In genomic region chr5:152443935-152444334, GRCh38 we compare ENCODE assay signal across 35 cellular contexts. TPM values are rescaled to one million over a fixed set of nuclear protein-coding genes. Genes with fewer than 3 reads are reported as not detected.
"Had no signal": no experiment of that assay in that cellular context is flagged by ENCODE, and none has a peak within 500 bp of the region (broad histone marks: within the 10 kb centered on the region; RNA-seq: fewer than 3 reads in every experiment).

No MANE protein-coding gene starts in this region.

- H3K4me1 Mint-ChIP-seq: activated naive CD4-positive, alpha-beta T cell treated with anti-CD3 and anti-CD28 coated beads, Interleukin-2, amount 50 U/mL, for 24 hours; activated naive CD8-positive, alpha-beta T cell treated with anti-CD3 and anti-CD28 coated beads for 36 hours; activated naive CD8-positive, alpha-beta T cell treated with anti-CD3 and anti-CD28 coated beads, Interleukin-2, amount 50 U/mL, for 24 hours; activated T-helper 17 cell treated with anti-CD3 and anti-CD28 coated beads, Interleukin-2, amount 50 U/mL, for 72 hours had no signal

- H3K27me3 Mint-ChIP-seq: activated CD8-positive, alpha-beta T cell treated with anti-CD3 and anti-CD28 coated beads for 36 hours; activated naive CD8-positive, alpha-beta T cell treated with anti-CD3 and anti-CD28 coated beads for 36 hours had no signal

- ATAC-seq: activated CD8-positive, alpha-beta T cell treated with anti-CD3 and anti-CD28 coated beads for 36 hours; activated naive CD8-positive, alpha-beta T cell treated with anti-CD3 and anti-CD28 coated beads, Interleukin-2, amount 50 U/mL, for 24 hours; activated T-cell treated with anti-CD3 and anti-CD28 coated beads, Interleukin-2, amount 50 U/mL, for 4 hours; activated T-helper 17 cell treated with anti-CD3 and anti-CD28 coated beads, Interleukin-2, amount 50 U/mL, for 72 hours; body of pancreas; effector memory CD8-positive, alpha-beta T cell; gastroesophageal sphincter; heart left ventricle had no signal

- H3K9me3 Mint-ChIP-seq: activated CD8-positive, alpha-beta T cell treated with anti-CD3 and anti-CD28 coated beads for 36 hours; activated naive CD4-positive, alpha-beta T cell treated with anti-CD3 and anti-CD28 coated beads for 36 hours; activated naive CD4-positive, alpha-beta T cell treated with anti-CD3 and anti-CD28 coated beads, Interleukin-2, amount 50 U/mL, for 24 hours; activated naive CD8-positive, alpha-beta T cell treated with anti-CD3 and anti-CD28 coated beads for 36 hours; activated naive CD8-positive, alpha-beta T cell treated with anti-CD3 and anti-CD28 coated beads, Interleukin-2, amount 50 U/mL, for 24 hours; activated T-cell treated with anti-CD3 and anti-CD28 coated beads, Interleukin-2, amount 50 U/mL, for 4 hours; activated T-helper 17 cell treated with anti-CD3 and anti-CD28 coated beads, Interleukin-2, amount 50 U/mL, for 72 hours; effector memory CD8-positive, alpha-beta T cell had no signal

- H3K4me3 Mint-ChIP-seq: activated CD8-positive, alpha-beta T cell treated with anti-CD3 and anti-CD28 coated beads for 36 hours; activated naive CD4-positive, alpha-beta T cell treated with anti-CD3 and anti-CD28 coated beads for 36 hours; activated naive CD4-positive, alpha-beta T cell treated with anti-CD3 and anti-CD28 coated beads, Interleukin-2, amount 50 U/mL, for 24 hours; activated naive CD8-positive, alpha-beta T cell treated with anti-CD3 and anti-CD28 coated beads for 36 hours; activated naive CD8-positive, alpha-beta T cell treated with anti-CD3 and anti-CD28 coated beads, Interleukin-2, amount 50 U/mL, for 24 hours; activated T-cell treated with anti-CD3 and anti-CD28 coated beads, Interleukin-2, amount 50 U/mL, for 4 hours; activated T-helper 17 cell treated with anti-CD3 and anti-CD28 coated beads, Interleukin-2, amount 50 U/mL, for 72 hours; effector memory CD8-positive, alpha-beta T cell had no signal

- H3K27me3 ChIP-seq: adrenal gland, body of pancreas, esophagus squamous epithelium, gastroesophageal sphincter, heart left ventricle had no signal

- H3K4me3 ChIP-seq: adrenal gland, body of pancreas, esophagus squamous epithelium, gastroesophageal sphincter, heart left ventricle had no signal

- H3K27ac ChIP-seq: adrenal gland, body of pancreas, epithelial cell of prostate, esophagus squamous epithelium, gastroesophageal sphincter, heart left ventricle had no signal

- H3K36me3 Mint-ChIP-seq: activated naive CD4-positive, alpha-beta T cell treated with anti-CD3 and anti-CD28 coated beads, Interleukin-2, amount 50 U/mL, for 24 hours; activated naive CD8-positive, alpha-beta T cell treated with anti-CD3 and anti-CD28 coated beads for 36 hours had no signal

- DNase-seq: activated CD4-positive, alpha-beta T cell treated with anti-CD3 and anti-CD28 coated beads for 1 hour; activated CD4-positive, alpha-beta T cell treated with anti-CD3 and anti-CD28 coated beads for 48 hours; activated CD4-positive, alpha-beta T cell treated with anti-CD3 and anti-CD28 coated beads, Interleukin-2, amount 50 U/mL, for 1 hour; activated CD4-positive, alpha-beta T cell treated with anti-CD3 and anti-CD28 coated beads, Interleukin-2, amount 50 U/mL, for 48 hours; activated CD8-positive, alpha-beta memory T cell treated with anti-CD3 and anti-CD28 coated beads for 24 hours; activated CD8-positive, alpha-beta T cell treated with anti-CD3 and anti-CD28 coated beads for 36 hours; activated effector memory CD4-positive, alpha-beta T cell treated with Interleukin-2 at 50 U/mL for 16 hours; activated naive CD4-positive, alpha-beta T cell treated with anti-CD3 and anti-CD28 coated beads for 36 hours; activated naive CD8-positive, alpha-beta T cell treated with anti-CD3 and anti-CD28 coated beads for 36 hours; activated naive CD8-positive, alpha-beta T cell treated with anti-CD3 and anti-CD28 coated beads, Interleukin-2, amount 50 U/mL, for 24 hours; activated T-cell treated with anti-CD3 and anti-CD28 coated beads, Interleukin-2, amount 50 U/mL, for 4 hours; adrenal gland; amygdala; aorta; body of pancreas; caudate nucleus; cortex of kidney; dermis blood vessel endothelial cell; effector CD4-positive, alpha-beta T cell; effector memory CD8-positive, alpha-beta T cell; esophagus squamous epithelium; foreskin melanocyte; heart left ventricle; T-helper 2 cell had no signal

- H3K27ac Mint-ChIP-seq: activated CD8-positive, alpha-beta T cell treated with anti-CD3 and anti-CD28 coated beads for 36 hours; activated naive CD4-positive, alpha-beta T cell treated with anti-CD3 and anti-CD28 coated beads for 36 hours; activated naive CD4-positive, alpha-beta T cell treated with anti-CD3 and anti-CD28 coated beads, Interleukin-2, amount 50 U/mL, for 24 hours; activated naive CD8-positive, alpha-beta T cell treated with anti-CD3 and anti-CD28 coated beads for 36 hours; activated naive CD8-positive, alpha-beta T cell treated with anti-CD3 and anti-CD28 coated beads, Interleukin-2, amount 50 U/mL, for 24 hours; activated T-helper 17 cell treated with anti-CD3 and anti-CD28 coated beads, Interleukin-2, amount 50 U/mL, for 72 hours; effector memory CD8-positive, alpha-beta T cell had no signal

- H3K4me1 ChIP-seq: adrenal gland, body of pancreas, esophagus squamous epithelium, gastroesophageal sphincter, heart left ventricle had no signal

- FAIRE-seq: colon, endometrium, endothelial cell of umbilical vein had no signal

- H3K9me3 ChIP-seq: adrenal gland, body of pancreas, esophagus squamous epithelium, gastroesophageal sphincter had no signal

- H3K36me3 ChIP-seq: adrenal gland, esophagus squamous epithelium, gastroesophageal sphincter, heart left ventricle had no signal

RNA-seq across cellular contexts. Expression of gene NMUR2, which starts 38.9 kb away (rescaled TPM):
- total RNA-seq: activated CD8-positive, alpha-beta T cell treated with anti-CD3 and anti-CD28 coated beads for 36 hours; activated naive CD4-positive, alpha-beta T cell treated with anti-CD3 and anti-CD28 coated beads for 36 hours; activated naive CD8-positive, alpha-beta T cell treated with anti-CD3 and anti-CD28 coated beads for 36 hours; activated T-cell treated with anti-CD3 and anti-CD28 coated beads, Interleukin-2, amount 50 U/mL, for 4 hours; activated T-helper 17 cell treated with anti-CD3 and anti-CD28 coated beads, Interleukin-2, amount 50 U/mL, for 72 hours; adrenal gland; aorta; body of pancreas; chondrocyte; dermis blood vessel endothelial cell; endothelial cell of umbilical vein; esophagus squamous epithelium; fibroblast of lung; fibroblast of villous mesenchyme; gastroesophageal sphincter; T-helper 1 cell treated with Interleukin-12 subunit alpha and Interleukin-12 subunit beta and Interleukin-4 antibody, amounts not matched to agents 30 ng/mL and 1 ng/mL, for 36 hours had no signal
- polyA plus RNA-seq: aorta, endothelial cell of umbilical vein, fibroblast of lung, heart left ventricle had no signal
